In the genomic region with DNA sequence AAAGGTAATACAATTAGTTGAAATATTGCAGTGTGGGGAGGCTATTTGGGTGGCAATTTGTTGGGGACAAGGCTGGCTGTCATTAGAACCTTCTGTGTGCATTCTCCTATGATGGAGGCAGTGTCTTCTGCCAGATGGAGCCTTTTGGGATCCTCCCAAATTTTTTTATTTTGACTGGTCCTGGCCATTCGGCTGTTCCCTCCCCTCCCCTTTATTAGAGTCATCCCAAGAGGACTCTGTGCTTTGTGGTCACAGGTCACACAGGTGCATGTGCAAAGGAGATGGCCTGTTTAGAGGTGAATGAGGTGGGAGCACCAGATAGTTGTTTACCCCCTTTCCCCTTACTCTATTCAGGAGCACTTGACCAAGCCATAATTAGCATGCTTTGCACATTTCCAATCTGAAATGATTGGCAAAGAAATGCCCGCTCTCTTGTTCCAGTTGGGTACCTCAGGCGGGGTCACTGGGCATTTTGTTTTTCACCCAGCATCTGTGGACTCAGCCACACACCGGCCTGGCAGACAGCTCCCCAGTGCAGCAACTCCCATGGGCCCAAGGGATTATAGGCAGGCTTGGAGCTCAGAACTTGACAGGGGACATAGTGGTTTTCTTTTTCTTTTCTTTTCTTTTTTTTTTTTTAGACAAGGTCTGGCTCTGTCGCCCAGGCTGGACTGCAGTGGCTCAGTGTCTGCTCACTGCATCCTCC, we compare ENCODE assay signal across 27 cellular contexts. TPM values are rescaled to one million over a fixed set of nuclear protein-coding genes. Genes with fewer than 3 reads are reported as not detected.
DNase-seq lines count a peak whose midpoint lies in the region; ATAC-seq and TF ChIP-seq lines count a peak whose summit lies in the region.
"Had no signal": no experiment of that assay in that cellular context is flagged by ENCODE, and none has a peak within 500 bp of the region (broad histone marks: within the 10 kb centered on the region; RNA-seq: fewer than 3 reads in every experiment).

No MANE protein-coding gene starts in this region.

- ATAC-seq in HG03520 (IDR thresholded peaks at IDR 0.05; ENCODE audit: unreplicated experiment) = no peak
- ATAC-seq in GM18867 (IDR thresholded peaks at IDR 0.05; ENCODE audit: unreplicated experiment) = no peak
- ATAC-seq: activated T-cell treated with anti-CD3 and anti-CD28 coated beads, Interleukin-2, amount 50 U/mL, for 4 hours; Panc1; stimulated activated memory B cell treated with anti-CD40 and anti-IgM and Interleukin-4, amounts not matched to agents 10 μg/mL and 1 μg/mL and 100 μg/mL, for 72 hours had no signal

- no peaks in the 10 kb centered on the region for H3K9me3 ChIP-seq in AG04450 (ENCODE audit: control insufficient read depth, insufficient read depth, low read length)
- H3K9me3 ChIP-seq in CD4-positive, alpha-beta memory T cell (ENCODE audit: control insufficient read depth in 1 of 2, low read length in 2 of 2) = no peaks in the 10 kb centered on the region
- H3K9me3 ChIP-seq in liver (ENCODE audit: control insufficient read depth in 4 of 4, low read length in 3 of 4) = no peaks in the 10 kb centered on the region
- H3K9me3 ChIP-seq: ascending aorta, thoracic aorta had no signal

- no peak overlapping the region for H3K9ac ChIP-seq in liver (ENCODE audit: low read depth in 1 of 2, low read length in 2 of 2)
- H3K9ac ChIP-seq: GM23248 had no signal

- H3K36me3 Mint-ChIP-seq in CD4-positive, alpha-beta memory T cell = peaks cover 3 to 12% of the 10 kb centered on the region in 2 donors
- H3K36me3 Mint-ChIP-seq in activated T-helper 1 cell treated with anti-CD3 and anti-CD28 coated beads, Interleukin-12 subunit alpha, Interleukin-12 subunit beta, Interleukin-2, Interleukin-4 antibody, amounts not matched to agents 30 ng/mL and 10 ng/mL and 1 ng/mL, durations not matched to agents 14 hours and 24 hours and 36 hours (ENCODE audit: low read depth) = peaks cover 3% of the 10 kb centered on the region

- H3K27me3 ChIP-seq in AG04450 (ENCODE audit: control insufficient read depth, insufficient read depth, low read length) = no peaks in the 10 kb centered on the region
- H3K27me3 ChIP-seq in CD4-positive, alpha-beta memory T cell (ENCODE audit: insufficient read depth, low read length) = no peaks in the 10 kb centered on the region
- H3K27me3 ChIP-seq in liver (ENCODE audit: control insufficient read depth in 4 of 4, insufficient read depth in 4 of 4, low read length in 3 of 4) = no peaks in the 10 kb centered on the region
- H3K27me3 ChIP-seq: ascending aorta had no signal

- DNase-seq in AG04450 (ENCODE audit: low read depth, low spot score) = no peak
- DNase-seq in CD4-positive, alpha-beta memory T cell = no peak
- no peak for DNase-seq in activated T-helper 1 cell treated with anti-CD3 and anti-CD28 coated beads, Interleukin-12 subunit alpha, Interleukin-12 subunit beta, Interleukin-2, Interleukin-4 antibody, amounts not matched to agents 30 ng/mL and 10 ng/mL and 1 ng/mL, durations not matched to agents 14 hours and 24 hours and 36 hours (ENCODE audit: low spot score)
- no peak for DNase-seq in NCI-H128 (lab: John Stamatoyannopoulos, UW; ENCODE audit: unreplicated experiment)
- DNase-seq in activated CD4-positive, alpha-beta T cell treated with anti-CD3 and anti-CD28 coated beads, Interleukin-2, amount 50 U/mL, for 1 hour = no peak
- DNase-seq: ACHN; activated CD4-positive, CD25-positive, alpha-beta regulatory T cell treated with anti-CD3 and anti-CD28 coated beads, Interleukin-2, amount 50 U/mL, for 72 hours; activated CD8-positive, alpha-beta memory T cell treated with anti-CD3 and anti-CD28 coated beads for 24 hours; activated naive CD4-positive, alpha-beta T cell treated with anti-CD3 and anti-CD28 coated beads, Interleukin-2, amount 50 U/mL, for 16 hours; activated T-cell treated with anti-CD3 and anti-CD28 coated beads, Interleukin-2, amount 50 U/mL, for 4 hours; DMS53; GF-D8; glutamatergic neuron; HFFc6; kidney glomerular epithelial cell; NCI-H1417 treated with DMSO at 0.1 percent for 48 hours; stimulated activated CD4-positive, alpha-beta T cell treated with anti-CD3 and anti-CD28 coated beads, Interleukin-2, amount 100 ng/mL, for 24 hours had no signal

- H3K36me3 ChIP-seq in CD4-positive, alpha-beta memory T cell (ENCODE audit: insufficient read depth, low read length) = no peaks in the 10 kb centered on the region
- H3K36me3 ChIP-seq in liver (ENCODE audit: control insufficient read depth in 4 of 4, insufficient read depth in 3 of 4, low read depth in 1 of 4, low read length in 3 of 4) = no peaks in the 10 kb centered on the region
- H3K36me3 ChIP-seq: ascending aorta, thoracic aorta had no signal

- intact Hi-C loops in CD4-positive, alpha-beta memory T cell (cut with micrococcal nuclease) = no loop called here
- intact Hi-C loops in activated T-helper 1 cell treated with anti-CD3 and anti-CD28 coated beads, Interleukin-12 subunit alpha, Interleukin-12 subunit beta, Interleukin-2, Interleukin-4 antibody, amounts not matched to agents 30 ng/mL and 10 ng/mL and 1 ng/mL, durations not matched to agents 14 hours and 24 hours and 36 hours (cut with micrococcal nuclease) = no loop called here

- H3K4me3 ChIP-seq in AG04450 (ENCODE audit: low read depth, low read length) (no peak overlapping the region), liver (ENCODE audit: low read depth in 1 of 3, low read length in 3 of 3) (no peak overlapping the region)
- H3K4me3 ChIP-seq in CD4-positive, alpha-beta memory T cell (ENCODE audit: low read length in 2 of 2) = no peak overlapping the region
- H3K4me3 ChIP-seq: ascending aorta, GM23248, skin epidermis, thoracic aorta had no signal

- no peaks in the 10 kb centered on the region for H3K9me3 Mint-ChIP-seq in CD4-positive, alpha-beta memory T cell
- H3K9me3 Mint-ChIP-seq in activated T-helper 1 cell treated with anti-CD3 and anti-CD28 coated beads, Interleukin-12 subunit alpha, Interleukin-12 subunit beta, Interleukin-2, Interleukin-4 antibody, amounts not matched to agents 30 ng/mL and 10 ng/mL and 1 ng/mL, durations not matched to agents 14 hours and 24 hours and 36 hours = no peaks in the 10 kb centered on the region
- H3K9me3 Mint-ChIP-seq: activated T-cell treated with anti-CD3 and anti-CD28 coated beads, Interleukin-2, amount 50 U/mL, for 4 hours; CD14-positive monocyte; HFFc6; stimulated activated memory B cell treated with anti-CD40 and anti-IgM and Interleukin-4, amounts not matched to agents 10 μg/mL and 1 μg/mL and 100 μg/mL, for 72 hours had no signal

- peak overlapping the region in 4 of 7 donors; percentile 18 to 75 (median 58) for H3K27ac Mint-ChIP-seq in CD4-positive, alpha-beta memory T cell
- peak overlapping the region; percentile 52 for H3K27ac Mint-ChIP-seq in activated T-helper 1 cell treated with anti-CD3 and anti-CD28 coated beads, Interleukin-12 subunit alpha, Interleukin-12 subunit beta, Interleukin-2, Interleukin-4 antibody, amounts not matched to agents 30 ng/mL and 10 ng/mL and 1 ng/mL, durations not matched to agents 14 hours and 24 hours and 36 hours
- H3K27ac Mint-ChIP-seq: stimulated activated memory B cell treated with anti-CD40 and anti-IgM and Interleukin-4, amounts not matched to agents 10 μg/mL and 1 μg/mL and 100 μg/mL, for 72 hours had no signal

- H3K4me1 Mint-ChIP-seq in CD4-positive, alpha-beta memory T cell = peaks cover 44 to 100% (median 78%) of the 10 kb centered on the region in 4 donors
- H3K4me1 Mint-ChIP-seq in activated T-helper 1 cell treated with anti-CD3 and anti-CD28 coated beads, Interleukin-12 subunit alpha, Interleukin-12 subunit beta, Interleukin-2, Interleukin-4 antibody, amounts not matched to agents 30 ng/mL and 10 ng/mL and 1 ng/mL, durations not matched to agents 14 hours and 24 hours and 36 hours (ENCODE audit: low read depth) = peaks cover 16% of the 10 kb centered on the region

- 60% methylated on average over 5 of the region's 5 CpGs for WGBS in liver

- no peaks in the 10 kb centered on the region for H3K27me3 Mint-ChIP-seq in CD4-positive, alpha-beta memory T cell
- H3K27me3 Mint-ChIP-seq in activated T-helper 1 cell treated with anti-CD3 and anti-CD28 coated beads, Interleukin-12 subunit alpha, Interleukin-12 subunit beta, Interleukin-2, Interleukin-4 antibody, amounts not matched to agents 30 ng/mL and 10 ng/mL and 1 ng/mL, durations not matched to agents 14 hours and 24 hours and 36 hours (ENCODE audit: insufficient read depth) = no peaks in the 10 kb centered on the region
- H3K27me3 Mint-ChIP-seq: stimulated activated memory B cell treated with anti-CD40 and anti-IgM and Interleukin-4, amounts not matched to agents 10 μg/mL and 1 μg/mL and 100 μg/mL, for 72 hours had no signal

- peaks cover 87% of the 10 kb centered on the region for H3K4me1 ChIP-seq in CD4-positive, alpha-beta memory T cell (ENCODE audit: insufficient read depth, low read length)
- H3K4me1 ChIP-seq in liver (ENCODE audit: control insufficient read depth in 4 of 4, insufficient read depth in 4 of 4, low read length in 3 of 4) = peaks cover 5 to 44% (median 32%) of the 10 kb centered on the region in 4 donors

- POLR2A ChIA-PET in AG04450 (lab: Yijun Ruan, JAX) = no interaction called here
- POLR2A ChIA-PET in CD4-positive, alpha-beta memory T cell (lab: Charles Lee; ENCODE audit: partially characterized antibody) = no interaction called here

- TF ChIP-seq CTCF in AG04450 (IDR thresholded peaks at IDR 0.05; ENCODE audit: low read depth, low read length) (no peak), liver (IDR thresholded peaks at IDR 0.05; ENCODE audit: low read depth, low read length, missing input control) (no peak)

- no peak for TF ChIP-seq RAD21 in liver (IDR thresholded peaks at IDR 0.05)

- CTCF ChIA-PET in AG04450 (lab: Charles Lee) = no interaction called here
- CTCF ChIA-PET in CD4-positive, alpha-beta memory T cell (lab: Charles Lee; ENCODE audit: partially characterized antibody) = interaction anchor here (1.0 to 1.7 kb wide), 3 partner anchors 11 to 63 kb away, joined by 3 read pairs; partner anchors contain the start of gene GATAD2A

- peak overlapping the region in 1 of 8 donors; percentile 23 for H3K4me3 Mint-ChIP-seq in CD4-positive, alpha-beta memory T cell
- H3K4me3 Mint-ChIP-seq in activated T-helper 1 cell treated with anti-CD3 and anti-CD28 coated beads, Interleukin-12 subunit alpha, Interleukin-12 subunit beta, Interleukin-2, Interleukin-4 antibody, amounts not matched to agents 30 ng/mL and 10 ng/mL and 1 ng/mL, durations not matched to agents 14 hours and 24 hours and 36 hours = no peak overlapping the region
- H3K4me3 Mint-ChIP-seq: activated T-cell treated with anti-CD3 and anti-CD28 coated beads, Interleukin-2, amount 50 U/mL, for 4 hours; CD14-positive monocyte; HFFc6; stimulated activated memory B cell treated with anti-CD40 and anti-IgM and Interleukin-4, amounts not matched to agents 10 μg/mL and 1 μg/mL and 100 μg/mL, for 72 hours had no signal

- H3K27ac ChIP-seq in AG04450 (ENCODE audit: low read depth, low read length) = peak overlapping the region; percentile 2
- no peak overlapping the region for H3K27ac ChIP-seq in CD4-positive, alpha-beta memory T cell (ENCODE audit: low read depth, low read length)
- H3K27ac ChIP-seq in liver (ENCODE audit: low read depth in 1 of 2, low read length in 2 of 2) = peak overlapping the region; percentile 46 to 60
- H3K27ac ChIP-seq: GM23248, skin epidermis, thoracic aorta had no signal

RNA-seq across cellular contexts. Expression of gene GATAD2A, which starts 19.8 kb away (rescaled TPM):
- polyA plus RNA-seq in AG04450 (2011; rRNA removed) (22.0 and 23.4 TPM in 2 replicates), liver (10 to 100 TPM in 1 of 2 donors, 1 to 10 TPM in 1; 7.1 to 16.1 TPM)
- 16.6 and 23.3 TPM in 2 replicates for polyA minus RNA-seq in AG04450 (2011; rRNA and poly(A)+ RNA removed)
- total RNA-seq in CD4-positive, alpha-beta memory T cell = 100 to 1,000 TPM; 101 to 108 TPM
- 10 to 100 TPM in 1 of 2 donors, 1 to 10 TPM in 1; 3.8 to 30.6 TPM for polyA plus RNA-seq in CD4-positive, alpha-beta memory T cell
- 139 and 142 TPM in 2 replicates for total RNA-seq in activated T-helper 1 cell treated with anti-CD3 and anti-CD28 coated beads, Interleukin-12 subunit alpha, Interleukin-12 subunit beta, Interleukin-2, Interleukin-4 antibody, amounts not matched to agents 30 ng/mL and 10 ng/mL and 1 ng/mL, durations not matched to agents 14 hours and 24 hours and 36 hours
- 10 to 100 TPM; 20.2 to 23.7 TPM for total RNA-seq in liver
